In the genomic region with DNA sequence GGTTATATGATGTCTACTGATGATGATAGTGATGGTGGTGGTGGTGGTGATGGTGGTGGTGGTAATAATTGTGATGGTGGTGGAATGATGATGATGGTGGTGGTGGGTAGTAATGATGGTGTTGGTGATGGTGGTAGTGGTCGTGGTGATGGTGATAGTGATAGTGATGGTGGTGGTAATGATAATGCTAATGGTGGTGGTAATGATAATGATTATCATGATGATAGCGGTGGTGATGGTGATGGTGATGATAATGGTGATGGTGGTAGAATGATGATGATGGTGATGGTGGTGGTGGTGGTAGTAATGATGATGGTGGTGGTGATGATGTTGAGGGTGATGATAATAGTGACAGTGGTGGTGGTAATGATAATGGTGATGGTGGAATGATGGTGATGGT, we compare ENCODE assay signal across 1 cellular context.
TF ChIP-seq lines count a peak whose summit lies in the region.

No MANE protein-coding gene starts in this region.

TF ChIP-seq in HEK293, 187 proteins besides CTCF, POLR2A, EP300 and RAD21 (continued from another document):
- TF ChIP-seq, protein P1, sequence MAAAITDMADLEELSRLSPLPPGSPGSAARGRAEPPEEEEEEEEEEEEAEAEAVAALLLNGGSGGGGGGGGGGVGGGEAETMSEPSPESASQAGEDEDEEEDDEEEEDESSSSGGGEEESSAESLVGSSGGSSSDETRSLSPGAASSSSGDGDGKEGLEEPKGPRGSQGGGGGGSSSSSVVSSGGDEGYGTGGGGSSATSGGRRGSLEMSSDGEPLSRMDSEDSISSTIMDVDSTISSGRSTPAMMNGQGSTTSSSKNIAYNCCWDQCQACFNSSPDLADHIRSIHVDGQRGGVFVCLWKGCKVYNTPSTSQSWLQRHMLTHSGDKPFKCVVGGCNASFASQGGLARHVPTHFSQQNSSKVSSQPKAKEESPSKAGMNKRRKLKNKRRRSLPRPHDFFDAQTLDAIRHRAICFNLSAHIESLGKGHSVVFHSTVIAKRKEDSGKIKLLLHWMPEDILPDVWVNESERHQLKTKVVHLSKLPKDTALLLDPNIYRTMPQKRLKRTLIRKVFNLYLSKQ (tag by site-specific recombination; IDR thresholded peaks at IDR 0.05; ENCODE audit: borderline replicate concordance), result no peak
- TF ChIP-seq, protein P2, sequence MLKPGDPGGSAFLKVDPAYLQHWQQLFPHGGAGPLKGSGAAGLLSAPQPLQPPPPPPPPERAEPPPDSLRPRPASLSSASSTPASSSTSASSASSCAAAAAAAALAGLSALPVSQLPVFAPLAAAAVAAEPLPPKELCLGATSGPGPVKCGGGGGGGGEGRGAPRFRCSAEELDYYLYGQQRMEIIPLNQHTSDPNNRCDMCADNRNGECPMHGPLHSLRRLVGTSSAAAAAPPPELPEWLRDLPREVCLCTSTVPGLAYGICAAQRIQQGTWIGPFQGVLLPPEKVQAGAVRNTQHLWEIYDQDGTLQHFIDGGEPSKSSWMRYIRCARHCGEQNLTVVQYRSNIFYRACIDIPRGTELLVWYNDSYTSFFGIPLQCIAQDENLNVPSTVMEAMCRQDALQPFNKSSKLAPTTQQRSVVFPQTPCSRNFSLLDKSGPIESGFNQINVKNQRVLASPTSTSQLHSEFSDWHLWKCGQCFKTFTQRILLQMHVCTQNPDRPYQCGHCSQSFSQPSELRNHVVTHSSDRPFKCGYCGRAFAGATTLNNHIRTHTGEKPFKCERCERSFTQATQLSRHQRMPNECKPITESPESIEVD (tag by site-specific recombination; IDR thresholded peaks at IDR 0.05), result no peak
- TF ChIP-seq, protein P3, sequence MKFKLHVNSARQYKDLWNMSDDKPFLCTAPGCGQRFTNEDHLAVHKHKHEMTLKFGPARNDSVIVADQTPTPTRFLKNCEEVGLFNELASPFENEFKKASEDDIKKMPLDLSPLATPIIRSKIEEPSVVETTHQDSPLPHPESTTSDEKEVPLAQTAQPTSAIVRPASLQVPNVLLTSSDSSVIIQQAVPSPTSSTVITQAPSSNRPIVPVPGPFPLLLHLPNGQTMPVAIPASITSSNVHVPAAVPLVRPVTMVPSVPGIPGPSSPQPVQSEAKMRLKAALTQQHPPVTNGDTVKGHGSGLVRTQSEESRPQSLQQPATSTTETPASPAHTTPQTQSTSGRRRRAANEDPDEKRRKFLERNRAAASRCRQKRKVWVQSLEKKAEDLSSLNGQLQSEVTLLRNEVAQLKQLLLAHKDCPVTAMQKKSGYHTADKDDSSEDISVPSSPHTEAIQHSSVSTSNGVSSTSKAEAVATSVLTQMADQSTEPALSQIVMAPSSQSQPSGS (tag by site-specific recombination; IDR thresholded peaks at IDR 0.05; ENCODE audit: low read depth), result no peak
